Comparison of ENCODE assay signal across 8 cellular contexts in the genomic region with DNA sequence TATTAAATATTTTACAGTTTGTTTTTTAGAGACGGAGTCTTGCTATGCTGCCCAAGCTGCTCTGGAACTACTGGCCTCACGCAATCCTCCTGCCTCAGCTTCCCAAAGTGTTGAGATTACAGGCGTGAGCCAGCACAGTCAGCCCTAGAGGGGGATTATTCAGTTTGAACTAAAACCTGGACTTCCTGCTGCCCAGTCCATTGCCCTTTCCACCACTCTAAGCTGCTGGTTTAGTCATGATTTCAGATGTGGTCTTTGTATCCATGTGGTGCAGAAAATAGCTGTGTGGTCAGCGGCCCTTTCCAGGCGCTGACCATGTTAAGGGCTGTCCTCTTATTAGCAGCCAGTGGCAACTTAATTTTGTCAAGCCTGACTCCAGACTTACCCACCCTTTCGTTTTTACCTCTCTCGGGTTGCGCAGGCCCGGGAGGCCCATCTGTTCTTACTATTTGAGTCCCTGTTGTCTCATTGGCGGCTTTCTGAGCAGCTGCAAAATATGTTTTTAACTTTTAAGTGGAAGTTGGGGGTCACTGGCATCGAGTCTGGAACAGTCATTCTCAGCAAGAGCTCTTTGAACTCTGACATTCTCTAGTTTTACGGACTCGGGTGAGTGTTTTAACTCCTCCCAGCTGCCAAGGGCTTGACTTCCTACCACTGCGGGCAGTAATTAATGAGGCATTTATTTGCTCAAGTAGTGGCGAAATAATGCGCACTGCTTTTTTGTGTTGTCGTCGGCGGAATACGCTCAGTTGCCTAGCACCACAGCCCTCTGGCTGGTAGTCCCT. TPM values are rescaled to one million over a fixed set of nuclear protein-coding genes. Genes with fewer than 3 reads are reported as not detected.
DNase-seq lines count a peak whose midpoint lies in the region; ATAC-seq and TF ChIP-seq lines count a peak whose summit lies in the region.

No MANE protein-coding gene starts in this region.

- no peak for TF ChIP-seq CTCF in Peyer's patch (IDR thresholded peaks at IDR 0.05)
- TF ChIP-seq CTCF in retinal pigment epithelial cell (conservative IDR thresholded peaks at IDR 0.05; ENCODE audit: low read depth, low read length): no peak

- peak in 2 of 3 donors; percentile 19 to 68 for DNase-seq in CD4-positive, CD25-positive, alpha-beta regulatory T cell
- DNase-seq in Peyer's patch (peak in 2 of 3 donors; percentile 45 to 54), left ventricle myocardium superior (peak; percentile 30), retinal pigment epithelial cell (ENCODE audit: low read depth) (peak; percentile 36), HCEC 1CT (no peak)
- DNase-seq in activated naive CD8-positive, alpha-beta T cell treated with anti-CD3 and anti-CD28 coated beads, Interleukin-2, amount 50 U/mL, for 24 hours: peak; percentile 19

- peak overlapping the region; percentile 93 to 98 (median 96) for H3K27ac Mint-ChIP-seq in CD4-positive, CD25-positive, alpha-beta regulatory T cell
- H3K27ac Mint-ChIP-seq in activated naive CD8-positive, alpha-beta T cell treated with anti-CD3 and anti-CD28 coated beads, Interleukin-2, amount 50 U/mL, for 24 hours: peak overlapping the region; percentile 97

- H3K36me3 ChIP-seq in CD4-positive, CD25-positive, alpha-beta regulatory T cell (ENCODE audit: control insufficient read depth, insufficient read depth, low read length): no peaks in the 10 kb centered on the region
- no peaks in the 10 kb centered on the region for H3K36me3 ChIP-seq in Peyer's patch

- H3K4me1 Mint-ChIP-seq in CD4-positive, CD25-positive, alpha-beta regulatory T cell: peaks cover 24 to 68% (median 40%) of the 10 kb centered on the region in 4 donors
- H3K4me1 Mint-ChIP-seq in activated naive CD8-positive, alpha-beta T cell treated with anti-CD3 and anti-CD28 coated beads, Interleukin-2, amount 50 U/mL, for 24 hours: peaks cover 60% of the 10 kb centered on the region

- peak overlapping the region; percentile 64 for H3K4me3 ChIP-seq in CD4-positive, CD25-positive, alpha-beta regulatory T cell (ENCODE audit: low read depth, low read length)
- peak overlapping the region; percentile 61 to 85 (median 70) for H3K4me3 ChIP-seq in Peyer's patch
- H3K4me3 ChIP-seq in retinal pigment epithelial cell (ENCODE audit: low read length): peak overlapping the region; percentile 52

- peak overlapping the region; percentile 89 to 95 (median 91) for H3K4me3 Mint-ChIP-seq in CD4-positive, CD25-positive, alpha-beta regulatory T cell
- H3K4me3 Mint-ChIP-seq in activated naive CD8-positive, alpha-beta T cell treated with anti-CD3 and anti-CD28 coated beads, Interleukin-2, amount 50 U/mL, for 24 hours: peak overlapping the region; percentile 81

- H3K9me3 ChIP-seq in CD4-positive, CD25-positive, alpha-beta regulatory T cell (ENCODE audit: control insufficient read depth in 2 of 2, low read length in 2 of 2): no peaks in the 10 kb centered on the region
- H3K9me3 ChIP-seq in Peyer's patch: no peaks in the 10 kb centered on the region

- peak; percentile 28 to 29 for ATAC-seq in CD4-positive, CD25-positive, alpha-beta regulatory T cell (ENCODE audit: low read depth in 2 of 2)
- ATAC-seq in GM19397 (IDR thresholded peaks at IDR 0.05; ENCODE audit: unreplicated experiment) (peak; percentile 24), HG03460 (IDR thresholded peaks at IDR 0.05; ENCODE audit: unreplicated experiment) (peak; percentile 29), left ventricle myocardium superior (peak; percentile 28)
- ATAC-seq in activated naive CD8-positive, alpha-beta T cell treated with anti-CD3 and anti-CD28 coated beads, Interleukin-2, amount 50 U/mL, for 24 hours: peak; percentile 26

- intact Hi-C loops in left ventricle myocardium superior (cut with micrococcal nuclease): no loop called here

- peaks cover 49% of the 10 kb centered on the region for H3K4me1 ChIP-seq in CD4-positive, CD25-positive, alpha-beta regulatory T cell (ENCODE audit: control insufficient read depth, insufficient read depth, low read length, poor library complexity, severe bottlenecking)
- peaks cover 0 to 7% (median 0%) of the 10 kb centered on the region in 4 donors for H3K4me1 ChIP-seq in Peyer's patch

- peak overlapping the region; percentile 93 for H3K27ac ChIP-seq in CD4-positive, CD25-positive, alpha-beta regulatory T cell (ENCODE audit: insufficient read depth, low read length, poor library complexity, severe bottlenecking)
- peak overlapping the region; percentile 87 to 96 (median 93) for H3K27ac ChIP-seq in Peyer's patch

- H3K9me3 Mint-ChIP-seq in CD4-positive, CD25-positive, alpha-beta regulatory T cell: peaks cover 0 to 3% (median 0%) of the 10 kb centered on the region in 7 donors
- no peaks in the 10 kb centered on the region for H3K9me3 Mint-ChIP-seq in activated naive CD8-positive, alpha-beta T cell treated with anti-CD3 and anti-CD28 coated beads, Interleukin-2, amount 50 U/mL, for 24 hours

- H3K36me3 Mint-ChIP-seq in CD4-positive, CD25-positive, alpha-beta regulatory T cell: no peaks in the 10 kb centered on the region
- H3K36me3 Mint-ChIP-seq in activated naive CD8-positive, alpha-beta T cell treated with anti-CD3 and anti-CD28 coated beads, Interleukin-2, amount 50 U/mL, for 24 hours (ENCODE audit: low read depth): peaks cover 24% of the 10 kb centered on the region

- TF ChIP-seq POLR2A in Peyer's patch (IDR thresholded peaks at IDR 0.05): no peak

- H3K27me3 Mint-ChIP-seq in CD4-positive, CD25-positive, alpha-beta regulatory T cell: no peaks in the 10 kb centered on the region
- no peaks in the 10 kb centered on the region for H3K27me3 Mint-ChIP-seq in activated naive CD8-positive, alpha-beta T cell treated with anti-CD3 and anti-CD28 coated beads, Interleukin-2, amount 50 U/mL, for 24 hours

- no peaks in the 10 kb centered on the region for H3K27me3 ChIP-seq in CD4-positive, CD25-positive, alpha-beta regulatory T cell (ENCODE audit: control insufficient read depth, insufficient read depth, low read length)
- no peaks in the 10 kb centered on the region for H3K27me3 ChIP-seq in Peyer's patch

RNA-seq across cellular contexts. Expression of a gene that starts 0.8 kb away (rescaled TPM):
- total RNA-seq in CD4-positive, CD25-positive, alpha-beta regulatory T cell: 26.0 TPM
- polyA plus RNA-seq in CD4-positive, CD25-positive, alpha-beta regulatory T cell: 10 to 100 TPM; 31.7 to 43.0 (median 37.9) TPM
- total RNA-seq in Peyer's patch (10 to 100 TPM in 3 of 4 donors, 1 to 10 TPM in 1; 7.2 to 19.0 (median 13.6) TPM), left ventricle myocardium superior (21.9 TPM)
